ENCODE assay signal across 19 cellular contexts in genomic region chr20:4369119-4369797, GRCh38.
A peak's percentile ranks its signal among the peaks of the same experiment; 100 is the strongest.
DNase-seq lines count a peak whose midpoint lies in the region; ATAC-seq and TF ChIP-seq lines count a peak whose summit lies in the region.
"Had no signal": no experiment of that assay in that cellular context is flagged by ENCODE, and none has a peak within 500 bp of the region (broad histone marks: within the 10 kb centered on the region; RNA-seq: fewer than 3 reads in every experiment).

No MANE protein-coding gene starts in this region.

- H3K27me3 Mint-ChIP-seq in activated naive CD4-positive, alpha-beta T cell treated with anti-CD3 and anti-CD28 coated beads, Interleukin-2, amount 50 U/mL, for 24 hours: no peaks in the 10 kb centered on the region
- H3K27me3 Mint-ChIP-seq in stimulated activated naive CD8-positive, alpha-beta T cell treated with anti-CD3 and anti-CD28 coated beads, Interleukin-15, amount 100 ng/mL, for 72 hours: no peaks in the 10 kb centered on the region
- H3K27me3 Mint-ChIP-seq in Caco-2 (ENCODE audit: insufficient read depth, unreplicated experiment): peaks cover 7% of the 10 kb centered on the region

- no peaks in the 10 kb centered on the region for H3K9me3 Mint-ChIP-seq in activated naive CD4-positive, alpha-beta T cell treated with anti-CD3 and anti-CD28 coated beads, Interleukin-2, amount 50 U/mL, for 24 hours
- H3K9me3 Mint-ChIP-seq in stimulated activated naive CD8-positive, alpha-beta T cell treated with anti-CD3 and anti-CD28 coated beads, Interleukin-15, amount 100 ng/mL, for 72 hours: peaks cover 0 to 26% of the 10 kb centered on the region in 2 donors
- H3K9me3 Mint-ChIP-seq in Caco-2 (ENCODE audit: unreplicated experiment): no peaks in the 10 kb centered on the region

- POLR2A ChIA-PET in Caco-2 (lab: Charles Lee): no interaction called here

- peaks cover 18% of the 10 kb centered on the region for H3K4me1 Mint-ChIP-seq in activated naive CD4-positive, alpha-beta T cell treated with anti-CD3 and anti-CD28 coated beads, Interleukin-2, amount 50 U/mL, for 24 hours
- H3K4me1 Mint-ChIP-seq in stimulated activated naive CD8-positive, alpha-beta T cell treated with anti-CD3 and anti-CD28 coated beads, Interleukin-15, amount 100 ng/mL, for 72 hours: peaks cover 53% of the 10 kb centered on the region
- H3K4me1 Mint-ChIP-seq in Caco-2 (ENCODE audit: low read depth, unreplicated experiment): no peaks in the 10 kb centered on the region

- no TSS peak for BruUV-seq in Caco-2 (replicated peaks; lab: Mats Ljungman, UMichigan)

- H3K27ac Mint-ChIP-seq in activated naive CD4-positive, alpha-beta T cell treated with anti-CD3 and anti-CD28 coated beads, Interleukin-2, amount 50 U/mL, for 24 hours: peak overlapping the region; percentile 52
- H3K27ac Mint-ChIP-seq in stimulated activated naive CD8-positive, alpha-beta T cell treated with anti-CD3 and anti-CD28 coated beads, Interleukin-15, amount 100 ng/mL, for 72 hours: peak overlapping the region; percentile 88 to 93
- H3K27ac Mint-ChIP-seq in Caco-2 (ENCODE audit: unreplicated experiment): no peak overlapping the region
- H3K27ac Mint-ChIP-seq: H9 had no signal

- H3K36me3 ChIP-seq in Caco-2 (ENCODE audit: control insufficient read depth, insufficient read depth, low read length): no peaks in the 10 kb centered on the region
- H3K36me3 ChIP-seq: BE2C, breast epithelium, thyroid gland had no signal

- peaks cover 4% of the 10 kb centered on the region; the same call in 1 of the 2 replicates for H3K9me3 ChIP-seq in Caco-2
- H3K9me3 ChIP-seq: BE2C, breast epithelium, thyroid gland had no signal

- TF ChIP-seq CTCF in choroid plexus epithelial cell (conservative IDR thresholded peaks at IDR 0.05; ENCODE audit: low read depth, low read length) (no peak), Caco-2 (IDR thresholded peaks at IDR 0.05; ENCODE audit: insufficient read depth in 1 of 2, low read depth in 1 of 2, low read length in 1 of 2, severe bottlenecking in 1 of 2, unreplicated experiment in 1 of 2) (no peak)

- CTCF ChIA-PET in Caco-2 (lab: Charles Lee): no interaction called here

- no peaks in the 10 kb centered on the region for H3K36me3 Mint-ChIP-seq in activated naive CD4-positive, alpha-beta T cell treated with anti-CD3 and anti-CD28 coated beads, Interleukin-2, amount 50 U/mL, for 24 hours
- H3K36me3 Mint-ChIP-seq in Caco-2 (ENCODE audit: insufficient read depth, unreplicated experiment): no peaks in the 10 kb centered on the region

- H3K27me3 ChIP-seq in Caco-2 (replicated peaks; ENCODE audit: control insufficient read depth, insufficient read depth, low read length): no peaks in the 10 kb centered on the region
- H3K27me3 ChIP-seq: BE2C, breast epithelium, hepatocyte, thyroid gland had no signal

- H3K4me3 ChIP-seq in choroid plexus epithelial cell (ENCODE audit: low read depth, low read length): no peak overlapping the region
- no peak overlapping the region for H3K4me3 ChIP-seq in Caco-2 (ENCODE audit: low read depth, low read length)
- H3K4me3 ChIP-seq: breast epithelium, hepatocyte, thyroid gland had no signal

- no peak for ATAC-seq in stimulated activated naive CD8-positive, alpha-beta T cell treated with anti-CD3 and anti-CD28 coated beads, Interleukin-15, amount 100 ng/mL, for 72 hours
- ATAC-seq in GM18907 (IDR thresholded peaks at IDR 0.05; ENCODE audit: unreplicated experiment): no peak
- ATAC-seq: sciatic nerve had no signal

- peak overlapping the region; percentile 2 for H3K4me3 Mint-ChIP-seq in activated naive CD4-positive, alpha-beta T cell treated with anti-CD3 and anti-CD28 coated beads, Interleukin-2, amount 50 U/mL, for 24 hours
- H3K4me3 Mint-ChIP-seq in stimulated activated naive CD8-positive, alpha-beta T cell treated with anti-CD3 and anti-CD28 coated beads, Interleukin-15, amount 100 ng/mL, for 72 hours: peak overlapping the region; percentile 0 to 9
- no peak overlapping the region for H3K4me3 Mint-ChIP-seq in Caco-2 (ENCODE audit: unreplicated experiment)
- H3K4me3 Mint-ChIP-seq: H9 had no signal

- H3K4me1 ChIP-seq in Caco-2: no peaks in the 10 kb centered on the region
- H3K4me1 ChIP-seq: BE2C, breast epithelium, thyroid gland had no signal

- intact Hi-C loops in Caco-2 (cut with micrococcal nuclease; ENCODE audit: unreplicated experiment): no loop called here

- no peak for DNase-seq in activated naive CD4-positive, alpha-beta T cell treated with Interleukin-2 at 50 U/mL for 16 hours
- DNase-seq in OCI-M1 (lab: John Stamatoyannopoulos, UW): peak; percentile 56
- peak; percentile 5 for DNase-seq in choroid plexus epithelial cell (ENCODE audit: low read depth)
- no peak for DNase-seq in stimulated activated naive CD8-positive, alpha-beta T cell treated with anti-CD3 and anti-CD28 coated beads, Interleukin-15, amount 100 ng/mL, for 72 hours
- no peak for DNase-seq in cerebellum (ENCODE audit: low spot score)
- no peak for DNase-seq in Caco-2
- DNase-seq: BE2C; DMS79; effector CD4-positive, alpha-beta T cell; H9; MM.1S; NCI-H2029; NCI-H524 treated with DMSO at 0.1 percent for 48 hours; thyroid gland had no signal

Comparison
In these comparisons a context has a peak if more than half of its experiments do, and no peak if none do; other contexts are left out.
1. DNase-seq: peak in OCI-M1 (single experiment) and choroid plexus epithelial cell (single experiment); none in activated naive CD4-positive, alpha-beta T cell treated with Interleukin-2 at 50 U/mL for 16 hours (single experiment), stimulated activated naive CD8-positive, alpha-beta T cell treated with anti-CD3 and anti-CD28 coated beads, Interleukin-15, amount 100 ng/mL, for 72 hours (0 of 2), cerebellum (single experiment) and Caco-2 (0 of 2).